In the genomic region with DNA sequence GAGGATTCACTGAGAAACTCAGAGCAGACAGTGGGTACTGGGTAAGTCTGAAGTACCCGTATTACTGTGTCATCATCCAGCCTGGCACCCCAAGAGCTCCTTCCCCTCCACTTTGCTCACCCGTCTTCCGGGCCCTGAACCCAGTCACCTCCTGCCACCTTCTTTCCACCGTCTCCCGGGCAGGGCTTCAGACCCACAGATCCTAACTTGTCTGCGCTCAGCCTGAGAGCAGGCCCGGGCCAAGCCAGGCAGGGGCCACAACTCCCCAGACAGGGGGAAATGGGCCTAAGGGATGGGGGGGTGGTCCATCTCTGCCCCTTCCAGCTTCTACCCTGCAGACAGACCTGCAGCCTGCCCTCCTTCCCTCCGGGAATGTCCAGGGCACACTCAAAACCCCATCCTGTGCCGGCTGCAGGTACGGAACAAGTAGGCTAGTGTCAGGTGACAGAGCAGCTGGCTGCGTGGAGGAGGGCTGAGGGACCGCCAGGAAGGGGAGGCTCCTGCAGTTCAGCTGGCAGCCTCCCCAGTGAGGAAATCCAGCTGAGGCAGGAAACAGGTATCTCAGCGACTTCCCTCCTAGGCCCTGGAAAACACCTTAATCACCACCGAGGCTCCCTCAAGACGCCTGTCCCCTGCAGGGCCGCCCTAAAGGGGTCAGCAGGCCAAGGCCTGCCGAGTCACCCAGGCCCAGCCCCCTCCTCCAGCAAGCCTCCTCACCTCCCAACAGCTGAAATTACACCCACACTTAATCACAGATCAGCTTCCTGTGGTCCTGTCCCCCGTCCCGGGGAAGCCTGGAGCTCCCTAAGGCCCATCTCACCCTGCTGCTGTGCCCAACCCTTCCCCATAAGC, we compare ENCODE assay signal across 9 cellular contexts. TPM values are rescaled to one million over a fixed set of nuclear protein-coding genes. Genes with fewer than 3 reads are reported as not detected.
A peak's percentile ranks its signal among the peaks of the same experiment; 100 is the strongest.
DNase-seq lines count a peak whose midpoint lies in the region; ATAC-seq and TF ChIP-seq lines count a peak whose summit lies in the region.
"Had no signal": no experiment of that assay in that cellular context is flagged by ENCODE, and none has a peak within 500 bp of the region (broad histone marks: within the 10 kb centered on the region; RNA-seq: fewer than 3 reads in every experiment).

No MANE protein-coding gene starts in this region.

- no peaks in the 10 kb centered on the region for H3K27me3 Mint-ChIP-seq in CD4-positive, alpha-beta T cell

- intact Hi-C loops in CD4-positive, alpha-beta T cell (cut with DNase I, micrococcal nuclease), result no loop called here

- H3K4me1 Mint-ChIP-seq in CD4-positive, alpha-beta T cell (ENCODE audit: low read depth), result peaks cover 26% of the 10 kb centered on the region

- H3K27ac ChIP-seq in CD4-positive, alpha-beta T cell (ENCODE audit: low read depth, low read length), result no peak overlapping the region
- peak overlapping the region; percentile 63 to 70 for H3K27ac ChIP-seq in mucosa of rectum (ENCODE audit: low read depth in 2 of 2, low read length in 2 of 2)

- H3K36me3 ChIP-seq in mucosa of rectum (ENCODE audit: control insufficient read depth in 2 of 2, insufficient read depth in 2 of 2, low read length in 2 of 2), result no peaks in the 10 kb centered on the region

- no peaks in the 10 kb centered on the region for H3K9me3 Mint-ChIP-seq in CD4-positive, alpha-beta T cell

- no peak for DNase-seq in CD4-positive, alpha-beta T cell
- peak; percentile 80 for DNase-seq in NCI-H2029 treated with DMSO at 0.1 percent for 48 hours (lab: John Stamatoyannopoulos, UW)
- peak; percentile 55 to 92 for DNase-seq in dermis microvascular lymphatic vessel endothelial cell (ENCODE audit: low read depth in 2 of 2)
- no peak for DNase-seq in GF-D8 (lab: John Stamatoyannopoulos, UW)
- DNase-seq: NCI-H524 treated with DMSO at 0.1 percent for 48 hours had no signal

- CTCF ChIA-PET in CD4-positive, alpha-beta T cell (lab: Charles Lee), result no interaction called here

- H3K4me1 ChIP-seq in mucosa of rectum (ENCODE audit: control insufficient read depth in 2 of 2, insufficient read depth in 2 of 2, low read length in 2 of 2), result peaks cover 52 to 75% of the 10 kb centered on the region in 2 donors

- POLR2A ChIA-PET in CD4-positive, alpha-beta T cell (lab: Charles Lee), result interaction anchor here (1.0 kb wide), 1 partner anchor 9 kb away, joined by 3 read pairs; no protein-coding TSS in a partner anchor

- H3K9ac ChIP-seq in mucosa of rectum (ENCODE audit: low read depth in 1 of 2, low read length in 2 of 2), result peak overlapping the region; percentile 41 to 61

- peak overlapping the region; percentile 43 for H3K27ac Mint-ChIP-seq in CD4-positive, alpha-beta T cell

- H3K4me3 ChIP-seq in mucosa of rectum (ENCODE audit: low read length in 2 of 2), result peak overlapping the region in 1 of 2 donors; percentile 50

- H3K36me3 Mint-ChIP-seq in CD4-positive, alpha-beta T cell (ENCODE audit: low read depth), result no peaks in the 10 kb centered on the region

- no peaks in the 10 kb centered on the region for H3K9me3 ChIP-seq in CD4-positive, alpha-beta T cell (ENCODE audit: control insufficient read depth, low read length)
- H3K9me3 ChIP-seq in mucosa of rectum (ENCODE audit: control insufficient read depth in 2 of 2, low read length in 2 of 2), result no peaks in the 10 kb centered on the region

- peak overlapping the region; percentile 38 for H3K4me3 Mint-ChIP-seq in CD4-positive, alpha-beta T cell

- TF ChIP-seq CTCF in CD4-positive, alpha-beta T cell (IDR thresholded peaks at IDR 0.05), result no peak

- no peaks in the 10 kb centered on the region for H3K27me3 ChIP-seq in CD4-positive, alpha-beta T cell (ENCODE audit: control insufficient read depth, insufficient read depth, low read length)
- no peaks in the 10 kb centered on the region for H3K27me3 ChIP-seq in mucosa of rectum (ENCODE audit: control insufficient read depth in 2 of 2, insufficient read depth in 2 of 2, low read length in 2 of 2)

- peak; percentile 27 for ATAC-seq in CD4-positive, alpha-beta T cell (ENCODE audit: poor library complexity)
- ATAC-seq in GM19023 (IDR thresholded peaks at IDR 0.05; ENCODE audit: unreplicated experiment), result no peak
- no peak for ATAC-seq in HG03520 (IDR thresholded peaks at IDR 0.05; ENCODE audit: unreplicated experiment)
- ATAC-seq in HG03025 (IDR thresholded peaks at IDR 0.05; ENCODE audit: low FRiP score, unreplicated experiment), result no peak

RNA-seq across cellular contexts. Expression of a gene that starts 3.5 kb away (rescaled TPM):
- total RNA-seq in CD4-positive, alpha-beta T cell, result 10 to 100 TPM; 10.8 to 11.0 TPM
- total RNA-seq in dermis microvascular lymphatic vessel endothelial cell, result 281 and 463 TPM in 2 replicates

RNA-seq across cellular contexts. Expression of a gene that starts 43.2 kb away (rescaled TPM):
- total RNA-seq in CD4-positive, alpha-beta T cell, result not detected
- 0.13 TPM in 1 of 2 replicates, not detected in the other for total RNA-seq in dermis microvascular lymphatic vessel endothelial cell

Comparison
In these comparisons a context has a peak if more than half of its experiments do, and no peak if none do; other contexts are left out.
1. DNase-seq: peak in NCI-H2029 treated with DMSO at 0.1 percent for 48 hours (single experiment) and dermis microvascular lymphatic vessel endothelial cell (2 of 2); none in CD4-positive, alpha-beta T cell (0 of 10) and GF-D8 (single experiment).
2. RNA of a gene that starts 3.5 kb away (total RNA-seq): 281 to 463 TPM in dermis microvascular lymphatic vessel endothelial cell; 10.8 to 11.0 TPM in CD4-positive, alpha-beta T cell; every median in the first group is over 10 times any median in the second.